Comparison of ENCODE assay signal across 8 cellular contexts in genomic region chr2:97995734-97996624, GRCh38. TPM values are rescaled to one million over a fixed set of nuclear protein-coding genes. Genes with fewer than 3 reads are reported as not detected.
DNase-seq lines count a peak whose midpoint lies in the region; ATAC-seq and TF ChIP-seq lines count a peak whose summit lies in the region.

TMEM131 (minus strand) TSS chr2:97995948; CDS start chr2:97995662, 286 bp downstream.

- H3K9me3 Mint-ChIP-seq in type B pancreatic cell, result no peaks in the 10 kb centered on the region

- H3K27ac Mint-ChIP-seq in type B pancreatic cell, result peak within 1 kb of the TSS; percentile 96

- peak within 1 kb of the TSS; percentile 61 to 91 (median 86) for H3K4me3 ChIP-seq in heart right ventricle

- no peaks in the 10 kb centered on the region for H3K36me3 Mint-ChIP-seq in type B pancreatic cell

- DNase-seq in NCI-H1694 (lab: John Stamatoyannopoulos, UW) (peak; percentile 77), amniotic epithelial cell (ENCODE audit: low read depth) (peak; percentile 91), heart right ventricle (peak; percentile 95 to 96), posterior cingulate gyrus (peak; percentile 87 to 99 (median 94)), type B pancreatic cell (ENCODE audit: extremely low spot score, unreplicated experiment) (peak; percentile 94)

- peaks cover 0 to 45% (median 31%) of the 10 kb centered on the region in 9 donors for H3K4me1 ChIP-seq in heart right ventricle

- no peaks in the 10 kb centered on the region for H3K36me3 ChIP-seq in heart right ventricle

- H3K4me3 Mint-ChIP-seq in type B pancreatic cell, result peak within 1 kb of the TSS; percentile 99

- H3K27me3 Mint-ChIP-seq in type B pancreatic cell, result no peaks in the 10 kb centered on the region

- peak; percentile 85 for TF ChIP-seq POLR2A in GM15510 (IDR thresholded peaks at IDR 0.05; ENCODE audit: borderline replicate concordance, extremely low read depth, insufficient read length)

- H3K9me3 ChIP-seq in heart right ventricle, result no peaks in the 10 kb centered on the region

- ATAC-seq in HG02884 (IDR thresholded peaks at IDR 0.05; ENCODE audit: unreplicated experiment), result peak; percentile 72
- peak; percentile 97 to 99 (median 97) for ATAC-seq in heart right ventricle

- no peak for TF ChIP-seq CTCF in heart right ventricle (IDR thresholded peaks at IDR 0.05)
- TF ChIP-seq CTCF in type B pancreatic cell (conservative IDR thresholded peaks at IDR 0.05), result no peak

- H3K27me3 ChIP-seq in heart right ventricle, result no peaks in the 10 kb centered on the region

- WGBS in heart right ventricle, 2 donors, result 1 to 2% methylated on average over 70 to 88 of the region's 88 CpGs

- peaks cover 37% of the 10 kb centered on the region for H3K4me1 Mint-ChIP-seq in type B pancreatic cell (ENCODE audit: unreplicated experiment)

- intact Hi-C loops in T-helper 1 cell treated with Interleukin-12 subunit alpha and Interleukin-12 subunit beta and Interleukin-4 antibody, amounts not matched to agents 30 ng/mL and 1 ng/mL, for 36 hours (cut with micrococcal nuclease), result loop anchor here (1.0 to 10.0 kb wide), 16 partner anchors 91 to 1849 kb away; partner anchors contain the start of genes ACTR1B, C2orf15, COA5 and COX5B
- intact Hi-C loops in heart right ventricle (cut with DNase I), result loop anchor here in 6 of 10 donors (2.0 to 10.0 kb wide), 7 partner anchors 166 to 389 kb away; no protein-coding TSS in a partner anchor
- intact Hi-C loops in posterior cingulate gyrus (cut with DNase I), result loop anchor here (10.0 kb wide), 2 partner anchors 269 to 389 kb away; no protein-coding TSS in a partner anchor

- peak within 1 kb of the TSS; percentile 94 to 99 (median 96) for H3K27ac ChIP-seq in heart right ventricle

RNA-seq across cellular contexts. Expression of gene TMEM131, which starts in this region (rescaled TPM):
- 38.0 and 38.8 TPM in 2 replicates for total RNA-seq in T-helper 1 cell treated with Interleukin-12 subunit alpha and Interleukin-12 subunit beta and Interleukin-4 antibody, amounts not matched to agents 30 ng/mL and 1 ng/mL, for 36 hours
- total RNA-seq in heart right ventricle (10 to 100 TPM; 26.3 to 34.3 (median 30.7) TPM), type B pancreatic cell (ENCODE audit: low replicate concordance) (34.8 and 41.3 TPM in 2 replicates)
- 10 to 100 TPM in 1 of 2 donors, 1 to 10 TPM in 1; 8.2 to 14.3 TPM for polyA plus RNA-seq in heart right ventricle

Comparison
In these comparisons a context has a peak if more than half of its experiments do, and no peak if none do; other contexts are left out.
1. Peak in every context shown above with its lines: DNase-seq, ATAC-seq, H3K4me3 ChIP-seq and H3K27ac ChIP-seq.